In genomic region chr16:14861473-14861872, GRCh38 we compare ENCODE assay signal across 7 cellular contexts. TPM values are rescaled to one million over a fixed set of nuclear protein-coding genes. Genes with fewer than 3 reads are reported as not detected.
A peak's percentile ranks its signal among the peaks of the same experiment; 100 is the strongest.
DNase-seq lines count a peak whose midpoint lies in the region; ATAC-seq and TF ChIP-seq lines count a peak whose summit lies in the region.
"Not testable (repeated sequence)": the region's sequence is repeated elsewhere in the genome, so short reads cannot be mapped to it uniquely, and the experiment has no call there.

No MANE protein-coding gene starts in this region.

- H3K9me3 ChIP-seq in heart left ventricle, heart right ventricle, psoas muscle, gastrocnemius medialis: not testable (repeated sequence)

- 80 to 85% (median 82%) methylated on average over 3 of the region's 4 CpGs for WGBS in heart left ventricle, 4 donors
- 87 to 88% methylated on average over 3 of the region's 4 CpGs for WGBS in heart right ventricle, 2 donors
- 55 to 80% (median 62%) methylated on average over 3 of the region's 4 CpGs for WGBS in psoas muscle, 3 donors

- DNase-seq in Right ventricle myocardium inferior (ENCODE audit: missing footprints); Right ventricle myocardium superior; heart left ventricle; heart right ventricle; left ventricle myocardium superior; psoas muscle: not testable (repeated sequence)
- DNase-seq in gastrocnemius medialis, result peak in 1 of 2 donors; percentile 29

- H3K36me3 ChIP-seq in heart left ventricle (peaks cover 0 to 33% (median 0%) of the 10 kb centered on the region in 9 donors), heart right ventricle (peaks cover 0 to 29% (median 0%) of the 10 kb centered on the region in 9 donors), psoas muscle (ENCODE audit: insufficient read depth in 1 of 2, low read depth in 1 of 2) (peaks cover 0 to 12% of the 10 kb centered on the region in 2 donors)
- H3K36me3 ChIP-seq in gastrocnemius medialis, result not testable (repeated sequence)

- not testable (repeated sequence) for H3K4me1 ChIP-seq in heart left ventricle, heart right ventricle, psoas muscle, gastrocnemius medialis

- H3K27ac ChIP-seq in heart left ventricle, heart right ventricle, psoas muscle: not testable (repeated sequence)
- peak overlapping the region in 2 of 4 donors; percentile 53 to 73 for H3K27ac ChIP-seq in gastrocnemius medialis

- TF ChIP-seq POLR2A in heart left ventricle (IDR thresholded peaks at IDR 0.05); gastrocnemius medialis (IDR thresholded peaks at IDR 0.05): not testable (repeated sequence)

- H3K27me3 ChIP-seq in heart left ventricle; heart right ventricle; psoas muscle (ENCODE audit: insufficient read depth in 3 of 3, low read length in 2 of 3); gastrocnemius medialis: not testable (repeated sequence)

- intact Hi-C loops in Right ventricle myocardium inferior (cut with DNase I); Right ventricle myocardium superior (cut with DNase I); heart left ventricle (cut with DNase I); heart right ventricle (cut with DNase I); left ventricle myocardium superior (cut with micrococcal nuclease); psoas muscle (cut with DNase I); gastrocnemius medialis (cut with DNase I; ENCODE audit: low total_unique reads): not testable (repeated sequence)

- H3K4me3 ChIP-seq in heart left ventricle, heart right ventricle, psoas muscle, gastrocnemius medialis: not testable (repeated sequence)

- peak; percentile 49 for ATAC-seq in Right ventricle myocardium inferior
- ATAC-seq in Right ventricle myocardium superior (ENCODE audit: poor library complexity), result peak; percentile 60
- ATAC-seq in heart left ventricle, result peak; percentile 58 to 83 (median 71)
- ATAC-seq in heart right ventricle, result peak in 5 of 8 donors; percentile 69 to 88 (median 77)
- ATAC-seq in left ventricle myocardium superior, result peak; percentile 74
- ATAC-seq in psoas muscle, result peak; percentile 93 to 96 (median 94)
- ATAC-seq in gastrocnemius medialis, result peak; percentile 97 to 99

- in situ Hi-C loops in gastrocnemius medialis (cut with MboI; ENCODE audit: low sequenced_read_pairs in 4 of 4), result not testable (repeated sequence)

- not testable (repeated sequence) for TF ChIP-seq CTCF in heart left ventricle (IDR thresholded peaks at IDR 0.05); heart right ventricle (IDR thresholded peaks at IDR 0.05); psoas muscle (IDR thresholded peaks at IDR 0.05); gastrocnemius medialis (IDR thresholded peaks at IDR 0.05 in 4 of 5, conservative IDR thresholded peaks at IDR 0.05 in 1 of 5)

RNA-seq across cellular contexts. Expression of gene NOMO1, which starts 28.0 kb away (rescaled TPM):
- total RNA-seq in Right ventricle myocardium inferior, result 128 TPM
- total RNA-seq in Right ventricle myocardium superior, result 130 TPM
- total RNA-seq in heart left ventricle, result 100 to 1,000 TPM in 4 of 9 donors, 10 to 100 TPM in 5; 70.6 to 180 (median 97.3) TPM
- polyA plus RNA-seq in heart left ventricle, result 10 to 100 TPM; 30.7 to 93.4 TPM
- 100 to 1,000 TPM in 8 of 10 donors, 10 to 100 TPM in 2; 98.4 to 156 (median 123) TPM for total RNA-seq in heart right ventricle
- 10 to 100 TPM; 21.4 to 54.2 TPM for polyA plus RNA-seq in heart right ventricle
- 129 TPM for total RNA-seq in left ventricle myocardium superior
- total RNA-seq in psoas muscle, result 100 to 1,000 TPM in 2 of 4 donors, 10 to 100 TPM in 2; 89.4 to 158 (median 107) TPM
- polyA plus RNA-seq in psoas muscle, result 10 to 100 TPM; 34.8 to 92.9 (median 46.4) TPM
- 10 to 100 TPM; 83.7 to 88.1 (median 86.7) TPM for total RNA-seq in gastrocnemius medialis
